8 cellular contexts compared by ENCODE assay signal in genomic region chrX:48957477-48957826, GRCh38.
DNase-seq lines count a peak whose midpoint lies in the region; ATAC-seq and TF ChIP-seq lines count a peak whose summit lies in the region.

Gene OTUD5, minus strand, starts transcription at chrX:48957607. Its CDS starts 37 bp downstream, at chrX:48957570.

- DNase-seq in NCI-H2107 treated with DMSO at 0.1 percent for 48 hours (lab: John Stamatoyannopoulos, UW; ENCODE audit: unreplicated experiment) (peak; percentile 53), midbrain (lab: John Stamatoyannopoulos, UW) (peak; percentile 55), dedifferentiated amniotic fluid mesenchymal stem cell (ENCODE audit: extremely low spot score) (no peak)
- DNase-seq in activated CD4-positive, alpha-beta T cell treated with anti-CD3 and anti-CD28 coated beads, Interleukin-2, amount 50 U/mL, for 4 hours = peak; percentile 58 to 62
- DNase-seq in effector memory CD4-positive, alpha-beta T cell = peak; percentile 61 to 67 (median 65)
- DNase-seq in stimulated activated CD8-positive, alpha-beta memory T cell treated with anti-CD3 and anti-CD28 coated beads, Interleukin-4, amount 100 ng/mL, for 24 hours (ENCODE audit: low read depth) = peak; percentile 62

- H3K27ac ChIP-seq in effector memory CD4-positive, alpha-beta T cell (ENCODE audit: insufficient read depth, low read length, poor library complexity, severe bottlenecking) = peak within 1 kb of the TSS; percentile 92

- peak within 1 kb of the TSS; percentile 64 for H3K4me3 ChIP-seq in effector memory CD4-positive, alpha-beta T cell (ENCODE audit: insufficient read depth, low read depth, low read length, poor library complexity, severe bottlenecking)

- no peaks in the 10 kb centered on the region for H3K27me3 ChIP-seq in effector memory CD4-positive, alpha-beta T cell (replicated peaks; ENCODE audit: control insufficient read depth, insufficient read depth, low read length, poor library complexity, severe bottlenecking)

- H3K36me3 ChIP-seq in effector memory CD4-positive, alpha-beta T cell (ENCODE audit: control insufficient read depth, insufficient read depth, low read length) = peaks cover 10% of the 10 kb centered on the region

- no peaks in the 10 kb centered on the region for H3K9me3 ChIP-seq in effector memory CD4-positive, alpha-beta T cell (ENCODE audit: control insufficient read depth, low read length)

- peaks cover 17% of the 10 kb centered on the region for H3K4me1 ChIP-seq in effector memory CD4-positive, alpha-beta T cell (ENCODE audit: control insufficient read depth, insufficient read depth, low read length, poor library complexity, severe bottlenecking)

- TF ChIP-seq POLR2A in GM15510 (IDR thresholded peaks at IDR 0.05; ENCODE audit: borderline replicate concordance, extremely low read depth, insufficient read length) = peak; percentile 33

- ATAC-seq in HG02610 (IDR thresholded peaks at IDR 0.05; ENCODE audit: unreplicated experiment) = peak; percentile 31
